ENCODE assay signal across 16 cellular contexts in genomic region chr21:33237446-33237845, GRCh38. TPM values are rescaled to one million over a fixed set of nuclear protein-coding genes. Genes with fewer than 3 reads are reported as not detected.
DNase-seq lines count a peak whose midpoint lies in the region; ATAC-seq and TF ChIP-seq lines count a peak whose summit lies in the region.
"Had no signal": no experiment of that assay in that cellular context is flagged by ENCODE, and none has a peak within 500 bp of the region (broad histone marks: within the 10 kb centered on the region; RNA-seq: fewer than 3 reads in every experiment).

No MANE protein-coding gene starts in this region.

- no peak for ATAC-seq in activated CD8-positive, alpha-beta memory T cell treated with anti-CD3 and anti-CD28 coated beads, Interleukin-2, amount 10 ng/mL, durations not matched to agents 7 days and 5 days
- ATAC-seq: gastrocnemius medialis, HepG2, upper lobe of right lung had no signal

- H3K4me3 ChIP-seq in MM.1S (ENCODE audit: low read length) (peak overlapping the region; percentile 41), smooth muscle cell (no peak overlapping the region), HAP-1 (no peak overlapping the region), hepatocyte (no peak overlapping the region)
- H3K4me3 ChIP-seq: gastrocnemius medialis, upper lobe of right lung had no signal

- no peaks in the 10 kb centered on the region for H3K27me3 ChIP-seq in MM.1S (replicated peaks; ENCODE audit: insufficient read depth, low read length)
- no peaks in the 10 kb centered on the region for H3K27me3 ChIP-seq in smooth muscle cell (ENCODE audit: low read depth)
- H3K27me3 ChIP-seq in HAP-1 (ENCODE audit: low read depth): no peaks in the 10 kb centered on the region
- no peaks in the 10 kb centered on the region for H3K27me3 ChIP-seq in hepatocyte
- H3K27me3 ChIP-seq: brain microvascular endothelial cell, gastrocnemius medialis, upper lobe of right lung had no signal

- peak overlapping the region; percentile 87 for H3K4me2 ChIP-seq in MM.1S (ENCODE audit: low read depth, low read length)
- peak overlapping the region; percentile 17 for H3K4me2 ChIP-seq in smooth muscle cell
- H3K4me2 ChIP-seq in hepatocyte: no peak overlapping the region

- H3K27ac ChIP-seq in MM.1S (ENCODE audit: low read length) (peak overlapping the region; percentile 90), smooth muscle cell (ENCODE audit: low read depth) (peak overlapping the region; percentile 82), hepatocyte (no peak overlapping the region)
- H3K27ac ChIP-seq: brain microvascular endothelial cell, upper lobe of right lung had no signal

- H3K79me2 ChIP-seq in MM.1S (ENCODE audit: low read length) (peaks cover 84% of the 10 kb centered on the region), smooth muscle cell (ENCODE audit: low read depth) (peaks cover 76% of the 10 kb centered on the region), hepatocyte (peaks cover 60% of the 10 kb centered on the region)

- DNase-seq in activated CD8-positive, alpha-beta memory T cell treated with anti-CD3 and anti-CD28 coated beads, Interleukin-2, amount 10 ng/mL, durations not matched to agents 7 days and 5 days: no peak
- no peak for DNase-seq in activated CD8-positive, alpha-beta memory T cell treated with anti-CD3 and anti-CD28 coated beads for 24 hours
- DNase-seq in MM.1S: peak; percentile 26
- no peak for DNase-seq in activated naive CD8-positive, alpha-beta T cell treated with anti-CD3 and anti-CD28 coated beads for 36 hours
- DNase-seq in smooth muscle cell (lab: John Stamatoyannopoulos, UW; ENCODE audit: unreplicated experiment): no peak
- DNase-seq in NCI-H345 (lab: John Stamatoyannopoulos, UW): no peak
- DNase-seq in HAP-1 (ENCODE audit: low spot score in 2 of 2): no peak
- no peak for DNase-seq in hepatocyte (ENCODE audit: low spot score)
- DNase-seq: brain microvascular endothelial cell; DMS53; effector CD4-positive, alpha-beta T cell; gastrocnemius medialis; NCI-H1930; SHP77; upper lobe of right lung had no signal

- peaks cover 76% of the 10 kb centered on the region for H3K4me1 Mint-ChIP-seq in activated CD8-positive, alpha-beta memory T cell treated with anti-CD3 and anti-CD28 coated beads, Interleukin-2, amount 10 ng/mL, durations not matched to agents 7 days and 5 days
- peaks cover 75% of the 10 kb centered on the region for H3K4me1 Mint-ChIP-seq in activated naive CD8-positive, alpha-beta T cell treated with anti-CD3 and anti-CD28 coated beads for 36 hours

- H3K9me2 ChIP-seq in MM.1S (replicated peaks; ENCODE audit: insufficient read depth, low read length): no peaks in the 10 kb centered on the region
- no peaks in the 10 kb centered on the region for H3K9me2 ChIP-seq in hepatocyte (replicated peaks; ENCODE audit: insufficient read depth)

- peak overlapping the region; percentile 90 for H3K27ac Mint-ChIP-seq in activated CD8-positive, alpha-beta memory T cell treated with anti-CD3 and anti-CD28 coated beads, Interleukin-2, amount 10 ng/mL, durations not matched to agents 7 days and 5 days
- peak overlapping the region; percentile 90 for H3K27ac Mint-ChIP-seq in activated naive CD8-positive, alpha-beta T cell treated with anti-CD3 and anti-CD28 coated beads for 36 hours

- H3K36me3 Mint-ChIP-seq in activated CD8-positive, alpha-beta memory T cell treated with anti-CD3 and anti-CD28 coated beads, Interleukin-2, amount 10 ng/mL, durations not matched to agents 7 days and 5 days: peaks cover 32% of the 10 kb centered on the region
- H3K36me3 Mint-ChIP-seq in activated naive CD8-positive, alpha-beta T cell treated with anti-CD3 and anti-CD28 coated beads for 36 hours: peaks cover 52% of the 10 kb centered on the region

- H4K20me1 ChIP-seq in MM.1S (ENCODE audit: insufficient read depth, low read length) (no peaks in the 10 kb centered on the region), smooth muscle cell (ENCODE audit: low read depth) (peaks cover 46% of the 10 kb centered on the region), hepatocyte (ENCODE audit: insufficient read depth, poor library complexity, severe bottlenecking) (no peaks in the 10 kb centered on the region)

- H3K27me3 Mint-ChIP-seq in activated CD8-positive, alpha-beta memory T cell treated with anti-CD3 and anti-CD28 coated beads, Interleukin-2, amount 10 ng/mL, durations not matched to agents 7 days and 5 days: no peaks in the 10 kb centered on the region
- H3K27me3 Mint-ChIP-seq in activated naive CD8-positive, alpha-beta T cell treated with anti-CD3 and anti-CD28 coated beads for 36 hours: no peaks in the 10 kb centered on the region

- in situ Hi-C loops in HAP-1 (cut with MboI; ENCODE audit: low sequenced_read_pairs): no loop called here

- H2AFZ ChIP-seq in MM.1S (ENCODE audit: low read length) (peak overlapping the region; percentile 9; the same call in 1 of the 2 replicates), smooth muscle cell (ENCODE audit: low read depth) (no peak overlapping the region), hepatocyte (no peak overlapping the region)

- H3F3A ChIP-seq in MM.1S (ENCODE audit: insufficient read depth, low read length) (peaks cover 42% of the 10 kb centered on the region), smooth muscle cell (ENCODE audit: low read depth) (no peaks in the 10 kb centered on the region)

- H3K9me3 Mint-ChIP-seq in activated CD8-positive, alpha-beta memory T cell treated with anti-CD3 and anti-CD28 coated beads, Interleukin-2, amount 10 ng/mL, durations not matched to agents 7 days and 5 days (ENCODE audit: low read depth): no peaks in the 10 kb centered on the region
- peaks cover 1% of the 10 kb centered on the region for H3K9me3 Mint-ChIP-seq in activated naive CD8-positive, alpha-beta T cell treated with anti-CD3 and anti-CD28 coated beads for 36 hours

- TF ChIP-seq CTCF in MM.1S (IDR thresholded peaks at IDR 0.05; ENCODE audit: low read length) (no peak), smooth muscle cell (IDR thresholded peaks at IDR 0.05; ENCODE audit: borderline replicate concordance, insufficient read depth, poor library complexity, severe bottlenecking) (no peak), hepatocyte (IDR thresholded peaks at IDR 0.05; ENCODE audit: poor library complexity) (no peak)

- H3K9me3 ChIP-seq in MM.1S (replicated peaks; ENCODE audit: insufficient read depth, low read length) (no peaks in the 10 kb centered on the region), smooth muscle cell (replicated peaks; ENCODE audit: low read depth) (no peaks in the 10 kb centered on the region), HAP-1 (peaks cover 3% of the 10 kb centered on the region; the same call in 1 of the 2 replicates), hepatocyte (ENCODE audit: low read depth) (no peaks in the 10 kb centered on the region)
- H3K9me3 ChIP-seq: gastrocnemius medialis, upper lobe of right lung had no signal

- 61% methylated on average over 4 of the region's 4 CpGs for WGBS in smooth muscle cell (ENCODE audit: low lambda C conversion rate)
- 93% methylated on average over 4 of the region's 4 CpGs for WGBS in hepatocyte (ENCODE audit: low lambda C conversion rate, missing lambda C conversion rate)

- H3K4me3 Mint-ChIP-seq in activated CD8-positive, alpha-beta memory T cell treated with anti-CD3 and anti-CD28 coated beads, Interleukin-2, amount 10 ng/mL, durations not matched to agents 7 days and 5 days: peak overlapping the region; percentile 6
- H3K4me3 Mint-ChIP-seq in activated naive CD8-positive, alpha-beta T cell treated with anti-CD3 and anti-CD28 coated beads for 36 hours: peak overlapping the region; percentile 23

- H3K36me3 ChIP-seq in MM.1S (replicated peaks; ENCODE audit: insufficient read depth, low read length) (peaks cover 5% of the 10 kb centered on the region; the same call in 1 of the 2 replicates), smooth muscle cell (ENCODE audit: low read depth) (peaks cover 3% of the 10 kb centered on the region), HAP-1 (replicated peaks) (0 out of 2 replicates have a peak, but pooled peaks cover 3% of the 10 kb centered on the region), hepatocyte (replicated peaks; ENCODE audit: insufficient read depth, low read depth) (no peaks in the 10 kb centered on the region)
- H3K36me3 ChIP-seq: brain microvascular endothelial cell, gastrocnemius medialis, upper lobe of right lung had no signal

- peaks cover 80% of the 10 kb centered on the region for H3K4me1 ChIP-seq in MM.1S (ENCODE audit: low read length)
- peaks cover 6% of the 10 kb centered on the region for H3K4me1 ChIP-seq in smooth muscle cell (ENCODE audit: low read depth)
- no peaks in the 10 kb centered on the region for H3K4me1 ChIP-seq in HAP-1
- H3K4me1 ChIP-seq in hepatocyte (ENCODE audit: insufficient read depth): peaks cover 3% of the 10 kb centered on the region

- peak overlapping the region; percentile 66 for H3K9ac ChIP-seq in MM.1S (ENCODE audit: low read length)
- H3K9ac ChIP-seq in smooth muscle cell (ENCODE audit: low read depth): no peak overlapping the region

- CTCF ChIA-PET in activated CD8-positive, alpha-beta memory T cell treated with anti-CD3 and anti-CD28 coated beads, Interleukin-2, amount 10 ng/mL, durations not matched to agents 7 days and 5 days (lab: Charles Lee): interaction anchor here (1.2 to 2.3 kb wide), 5 partner anchors 9 to 124 kb away, joined by 3 to 13 read pairs (median 4); partner anchors contain the start of gene IL10RB

RNA-seq across cellular contexts. Expression of gene IFNAR2, which starts 7.7 kb away (rescaled TPM):
- 10 to 100 TPM; 45.8 to 54.9 TPM for total RNA-seq in activated CD8-positive, alpha-beta memory T cell treated with anti-CD3 and anti-CD28 coated beads, Interleukin-2, amount 10 ng/mL, durations not matched to agents 7 days and 5 days
- total RNA-seq in activated naive CD8-positive, alpha-beta T cell treated with anti-CD3 and anti-CD28 coated beads for 36 hours: 10 to 100 TPM; 36.9 to 43.7 TPM
- total RNA-seq in smooth muscle cell (26.8 and 33.2 TPM in 2 replicates), hepatocyte (18.2 and 19.9 TPM in 2 replicates)
- polyA plus RNA-seq in smooth muscle cell (29.3 and 30.7 TPM in 2 replicates), hepatocyte (18.5 and 19.6 TPM in 2 replicates)

RNA-seq across cellular contexts. Expression of gene IL10RB, which starts 28.7 kb away (rescaled TPM):
- 10 to 100 TPM; 30.9 to 34.9 TPM for total RNA-seq in activated CD8-positive, alpha-beta memory T cell treated with anti-CD3 and anti-CD28 coated beads, Interleukin-2, amount 10 ng/mL, durations not matched to agents 7 days and 5 days
- total RNA-seq in activated naive CD8-positive, alpha-beta T cell treated with anti-CD3 and anti-CD28 coated beads for 36 hours: 10 to 100 TPM; 25.3 to 25.9 TPM
- total RNA-seq in smooth muscle cell (33.4 and 34.4 TPM in 2 replicates), hepatocyte (27.1 and 30.2 TPM in 2 replicates)
- polyA plus RNA-seq in smooth muscle cell (35.2 and 40.2 TPM in 2 replicates), hepatocyte (23.4 and 29.2 TPM in 2 replicates)
